Comparison of ENCODE assay signal across 19 cellular contexts in genomic region chr17:44930667-44931066, GRCh38. TPM values are rescaled to one million over a fixed set of nuclear protein-coding genes. Genes with fewer than 3 reads are reported as not detected.
DNase-seq lines count a peak whose midpoint lies in the region; ATAC-seq, FAIRE-seq and TF ChIP-seq lines count a peak whose summit lies in the region.
"Had no signal": no experiment of that assay in that cellular context is flagged by ENCODE, and none has a peak within 500 bp of the region (broad histone marks: within the 10 kb centered on the region; RNA-seq: fewer than 3 reads in every experiment).

No MANE protein-coding gene starts in this region.

- DNase-seq in activated CD4-positive, alpha-beta T cell treated with anti-CD3 and anti-CD28 coated beads for 36 hours: peak; percentile 1
- no peak for DNase-seq in activated CD4-positive, alpha-beta T cell treated with anti-CD3 and anti-CD28 coated beads for 1 hour
- DNase-seq in RWPE2 (ENCODE audit: low spot score): peak; percentile 34
- DNase-seq in kidney: peak; percentile 22
- DNase-seq in transverse colon: peak; percentile 3
- DNase-seq in NCI-H1105 treated with DMSO at 0.1 percent for 48 hours (lab: John Stamatoyannopoulos, UW): no peak
- DNase-seq in ovary: no peak
- DNase-seq: 8988T, C1 segment of cervical spinal cord, DND-41, GOT3, Kasumi-1, MM.1S, NCI-H1092 treated with DMSO at 0.1 percent for 48 hours, NCI-H1694, NCI-H2227 treated with DMSO at 0.1 percent for 48 hours, NCI-H524 had no signal

- in situ Hi-C loops in transverse colon (cut with MboI; ENCODE audit: low pct_ligation_motif_present in 1 of 4, low pct_unique_long_range_greater_than_20kb in 1 of 4, low sequenced_read_pairs in 3 of 4): no loop called here

- ATAC-seq in activated CD4-positive, alpha-beta T cell treated with anti-CD3 and anti-CD28 coated beads for 36 hours: no peak
- ATAC-seq in RWPE2 (ENCODE audit: low read depth): no peak
- ATAC-seq in HG03342 (IDR thresholded peaks at IDR 0.05; ENCODE audit: unreplicated experiment): no peak
- ATAC-seq: GM12878 had no signal

- no peak overlapping the region for H3K9ac ChIP-seq in kidney (ENCODE audit: low read length in 2 of 2)

- H3K9me3 ChIP-seq in RWPE2 (ENCODE audit: severe bottlenecking) (no peaks in the 10 kb centered on the region), kidney (ENCODE audit: control insufficient read depth in 1 of 2, low read length in 2 of 2) (no peaks in the 10 kb centered on the region), transverse colon (no peaks in the 10 kb centered on the region), ovary (no peaks in the 10 kb centered on the region)

- TF ChIP-seq CTCF in RWPE2 (IDR thresholded peaks at IDR 0.05; ENCODE audit: poor library complexity, severe bottlenecking): no peak
- no peak for TF ChIP-seq CTCF in kidney (IDR thresholded peaks at IDR 0.05; ENCODE audit: borderline replicate concordance, extremely low read depth, insufficient read depth)
- TF ChIP-seq CTCF in transverse colon (IDR thresholded peaks at IDR 0.05): no peak
- no peak for TF ChIP-seq CTCF in ovary (IDR thresholded peaks at IDR 0.05)

- no peak for TF ChIP-seq EP300 in transverse colon (IDR thresholded peaks at IDR 0.05; ENCODE audit: low read depth)
- no peak for TF ChIP-seq EP300 in ovary (IDR thresholded peaks at IDR 0.05)

- no peak overlapping the region for H3K4me3 Mint-ChIP-seq in activated CD4-positive, alpha-beta T cell treated with anti-CD3 and anti-CD28 coated beads for 36 hours

- H3K4me3 ChIP-seq in RWPE2 (ENCODE audit: severe bottlenecking) (no peak overlapping the region), kidney (ENCODE audit: low read length in 2 of 2) (no peak overlapping the region), transverse colon (no peak overlapping the region), ovary (no peak overlapping the region)
- H3K4me3 ChIP-seq: GM12878 had no signal

- peaks cover 45% of the 10 kb centered on the region for H3K36me3 Mint-ChIP-seq in activated CD4-positive, alpha-beta T cell treated with anti-CD3 and anti-CD28 coated beads for 36 hours (ENCODE audit: low read depth)

- H3K4me1 ChIP-seq in RWPE2 (ENCODE audit: insufficient read depth, poor library complexity, severe bottlenecking) (no peaks in the 10 kb centered on the region), kidney (ENCODE audit: control insufficient read depth in 1 of 2, insufficient read depth in 1 of 2, low read depth in 1 of 2, low read length in 2 of 2) (no peaks in the 10 kb centered on the region), transverse colon (no peaks in the 10 kb centered on the region), ovary (ENCODE audit: insufficient read depth) (no peaks in the 10 kb centered on the region)

- CTCF ChIA-PET in activated CD4-positive, alpha-beta T cell treated with anti-CD3 and anti-CD28 coated beads for 36 hours (lab: Charles Lee): interaction anchor here (0.9 to 1.8 kb wide), 3 partner anchors 10 to 91 kb away, joined by 3 to 7 read pairs (median 5); no protein-coding TSS in a partner anchor

- H3K27me3 ChIP-seq in RWPE2 (ENCODE audit: insufficient read depth, poor library complexity, severe bottlenecking): no peaks in the 10 kb centered on the region
- H3K27me3 ChIP-seq in transverse colon: no peaks in the 10 kb centered on the region
- H3K27me3 ChIP-seq in ovary: no peaks in the 10 kb centered on the region

- H3K27me3 Mint-ChIP-seq in activated CD4-positive, alpha-beta T cell treated with anti-CD3 and anti-CD28 coated beads for 36 hours: no peaks in the 10 kb centered on the region

- H3K27ac Mint-ChIP-seq in activated CD4-positive, alpha-beta T cell treated with anti-CD3 and anti-CD28 coated beads for 36 hours: no peak overlapping the region

- no peaks in the 10 kb centered on the region for H3K4me1 Mint-ChIP-seq in activated CD4-positive, alpha-beta T cell treated with anti-CD3 and anti-CD28 coated beads for 36 hours

- TF ChIP-seq POLR2A in transverse colon (IDR thresholded peaks at IDR 0.05) (no peak), ovary (IDR thresholded peaks at IDR 0.05) (no peak)

- WGBS in transverse colon (ENCODE audit: low coverage in 1 of 2), 2 donors: 90 to 100% methylated on average over 2 to 6 of the region's 6 CpGs
- WGBS in ovary, 3 donors: 66 to 72% (median 71%) methylated on average over 6 of the region's 6 CpGs

- POLR2A ChIA-PET in activated CD4-positive, alpha-beta T cell treated with anti-CD3 and anti-CD28 coated beads for 36 hours (lab: Charles Lee): no interaction called here

- H3K36me3 ChIP-seq in RWPE2 (ENCODE audit: low read depth) (peaks cover 84% of the 10 kb centered on the region), kidney (ENCODE audit: control insufficient read depth in 1 of 2, insufficient read depth in 2 of 2, low read length in 2 of 2) (no peaks in the 10 kb centered on the region), transverse colon (no peaks in the 10 kb centered on the region), ovary (no peaks in the 10 kb centered on the region)

- H3K9me3 Mint-ChIP-seq in activated CD4-positive, alpha-beta T cell treated with anti-CD3 and anti-CD28 coated beads for 36 hours (ENCODE audit: low read depth): no peaks in the 10 kb centered on the region

- intact Hi-C loops in activated CD4-positive, alpha-beta T cell treated with anti-CD3 and anti-CD28 coated beads for 36 hours (cut with DNase I, micrococcal nuclease): no loop called here
- intact Hi-C loops in kidney (cut with DNase I): no loop called here
- intact Hi-C loops in transverse colon (cut with DNase I; ENCODE audit: low total_unique reads): no loop called here
- intact Hi-C loops in ovary (cut with DNase I): no loop called here

- H3K27ac ChIP-seq in RWPE2 (ENCODE audit: poor library complexity, severe bottlenecking) (no peak overlapping the region), kidney (ENCODE audit: low read depth in 2 of 2, low read length in 2 of 2) (no peak overlapping the region), transverse colon (no peak overlapping the region), ovary (no peak overlapping the region)

- FAIRE-seq in kidney (lab: Jason Lieb, UNC): no peak
- FAIRE-seq: GM12878 had no signal

RNA-seq across cellular contexts. Expression of gene GFAP, which starts 15.4 kb away (rescaled TPM):
- not detected for total RNA-seq in activated CD4-positive, alpha-beta T cell treated with anti-CD3 and anti-CD28 coated beads for 36 hours
- total RNA-seq in kidney (1.4 TPM), transverse colon (under 1 TPM in 1 of 4 donors, not detected in 3; 0.68 TPM), ovary (1 to 10 TPM in 2 of 7 donors, under 1 TPM in 4, not detected in 1; 0.08 to 1.8 (median 0.49) TPM)
- polyA plus RNA-seq in kidney (ENCODE audit: insufficient read depth, low read depth, low replicate concordance) (2.3 TPM), ovary (under 1 TPM; 0.27 to 0.97 TPM)
- total RNA-seq: GM12878 had no signal

RNA-seq across cellular contexts. Expression of gene KIF18B, which starts 16.9 kb away (rescaled TPM):
- total RNA-seq in activated CD4-positive, alpha-beta T cell treated with anti-CD3 and anti-CD28 coated beads for 36 hours: 10 to 100 TPM; 38.9 to 48.7 TPM
- 0.44 TPM for total RNA-seq in kidney
- polyA plus RNA-seq in kidney (ENCODE audit: insufficient read depth, low read depth, low replicate concordance): not detected
- total RNA-seq in transverse colon: 1 to 10 TPM in 3 of 4 donors, under 1 TPM in 1; 0.82 to 7.6 (median 3.7) TPM
- total RNA-seq in ovary: under 1 TPM in 4 of 7 donors, not detected in 3; 0.10 to 0.79 (median 0.20) TPM
- under 1 TPM; 0.13 to 0.19 TPM for polyA plus RNA-seq in ovary

RNA-seq across cellular contexts. Expression of gene EFTUD2, which starts 31.4 kb away (rescaled TPM):
- 100 to 1,000 TPM; 175 to 203 TPM for total RNA-seq in activated CD4-positive, alpha-beta T cell treated with anti-CD3 and anti-CD28 coated beads for 36 hours
- total RNA-seq in kidney (98.4 TPM), transverse colon (100 to 1,000 TPM in 1 of 4 donors, 10 to 100 TPM in 3; 37.4 to 136 (median 65.4) TPM), ovary (10 to 100 TPM; 28.4 to 78.7 (median 62.5) TPM)
- polyA plus RNA-seq in kidney (ENCODE audit: insufficient read depth, low read depth, low replicate concordance) (37.9 TPM), ovary (100 to 1,000 TPM in 1 of 2 donors, 10 to 100 TPM in 1; 22.2 to 111 TPM)

RNA-seq across cellular contexts. Expression of gene C1QL1, which starts 37.4 kb away (rescaled TPM):
- under 1 TPM; 0.37 to 0.83 TPM for total RNA-seq in activated CD4-positive, alpha-beta T cell treated with anti-CD3 and anti-CD28 coated beads for 36 hours
- 0.76 TPM for total RNA-seq in kidney
- 25.4 TPM for polyA plus RNA-seq in kidney (ENCODE audit: insufficient read depth, low read depth, low replicate concordance)
- 1 to 10 TPM in 2 of 4 donors, under 1 TPM in 1, not detected in 1; 0.55 to 6.8 (median 1.1) TPM for total RNA-seq in transverse colon
- 1 to 10 TPM in 3 of 7 donors, under 1 TPM in 2, not detected in 2; 0.20 to 6.0 (median 1.1) TPM for total RNA-seq in ovary
- under 1 TPM in 1 of 2 donors, not detected in 1; 0.64 TPM for polyA plus RNA-seq in ovary
- total RNA-seq: GM12878 had no signal
- polyA plus RNA-seq: GM12878 had no signal

Comparison
In these comparisons a context has a peak if more than half of its experiments do, and no peak if none do; other contexts are left out.
1. DNase-seq: peak in activated CD4-positive, alpha-beta T cell treated with anti-CD3 and anti-CD28 coated beads for 36 hours (single experiment), RWPE2 (single experiment), kidney (single experiment) and transverse colon (single experiment); none in activated CD4-positive, alpha-beta T cell treated with anti-CD3 and anti-CD28 coated beads for 1 hour (single experiment), NCI-H1105 treated with DMSO at 0.1 percent for 48 hours (single experiment) and ovary (0 of 5).
2. RNA of gene KIF18B, which starts 16.9 kb away (total RNA-seq): 38.9 to 48.7 TPM in activated CD4-positive, alpha-beta T cell treated with anti-CD3 and anti-CD28 coated beads for 36 hours; 0.82 to 7.6 TPM in transverse colon, 0.44 TPM in kidney (single experiment) and 0.10 to 0.79 TPM in ovary; every median in the first group is over 4 times any median in the second.